ENCODE assay signal across 8 cellular contexts in the genomic region with DNA sequence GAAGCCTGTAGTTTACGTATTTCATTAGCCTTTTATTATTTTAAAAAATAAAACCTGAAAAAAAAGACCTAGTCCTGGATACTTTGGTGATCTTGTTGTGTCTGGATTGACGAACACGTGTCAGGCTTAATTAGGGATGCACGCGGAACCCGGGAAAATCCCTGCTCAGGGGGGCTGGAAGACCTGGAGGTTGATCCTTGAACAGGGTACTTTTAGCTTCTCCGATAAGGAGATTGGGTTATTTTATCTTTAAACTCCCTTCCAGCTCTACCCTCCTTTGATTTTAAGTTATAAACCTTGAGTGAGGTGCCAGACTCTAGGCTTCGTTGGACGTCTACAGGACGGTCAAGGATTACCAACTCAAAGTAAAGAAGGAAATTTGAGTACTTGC. TPM values are rescaled to one million over a fixed set of nuclear protein-coding genes. Genes with fewer than 3 reads are reported as not detected.
DNase-seq lines count a peak whose midpoint lies in the region; ATAC-seq, FAIRE-seq and TF ChIP-seq lines count a peak whose summit lies in the region.

No MANE protein-coding gene starts in this region.

- H3K4me2 ChIP-seq in A549 (peak overlapping the region; percentile 74), Karpas-422 (ENCODE audit: low read depth, low read length, poor library complexity, severe bottlenecking) (peak overlapping the region; percentile 83)

- H3K27me3 ChIP-seq in Karpas-422 (ENCODE audit: low read length), result no peaks in the 10 kb centered on the region

- ATAC-seq in A549, result peak; percentile 35 to 55; a peak in 5 of 6 replicates
- peak; percentile 8 for ATAC-seq in GM19452 (IDR thresholded peaks at IDR 0.05; ENCODE audit: unreplicated experiment)
- ATAC-seq in effector memory CD8-positive, alpha-beta T cell (replicated peaks), result peak; percentile 5

- H3K27ac ChIP-seq in A549, result peak overlapping the region; percentile 43 to 80
- H3K27ac ChIP-seq in Karpas-422 (ENCODE audit: low read length), result no peak overlapping the region

- no peak for FAIRE-seq in A549 (lab: Jason Lieb, UNC)

- H3K79me2 ChIP-seq in Karpas-422 (ENCODE audit: low read length), result peaks cover 27% of the 10 kb centered on the region

- H3K4me3 ChIP-seq in A549, result peak overlapping the region; percentile 87
- peak overlapping the region; percentile 81 for H3K4me3 ChIP-seq in Karpas-422 (ENCODE audit: low read length)

- no peaks in the 10 kb centered on the region for H3K36me3 Mint-ChIP-seq in effector memory CD8-positive, alpha-beta T cell (ENCODE audit: insufficient read depth)
- peaks cover 66% of the 10 kb centered on the region for H3K36me3 Mint-ChIP-seq in nephron progenitor cell (ENCODE audit: low read depth)

- peak overlapping the region; percentile 70 for H3K9ac ChIP-seq in Karpas-422 (ENCODE audit: low read length)

- H3K9me3 ChIP-seq in A549 (peaks cover under 1% of the 10 kb centered on the region; the same call in 1 of the 3 replicates), Karpas-422 (ENCODE audit: low read length) (no peaks in the 10 kb centered on the region)

- TF ChIP-seq POLR2A in A549 (IDR thresholded peaks at IDR 0.05; ENCODE audit: low read length), result no peak

- POLR2A ChIA-PET in A549 (lab: Yijun Ruan, JAX), result interaction anchor here (0.6 to 1.6 kb wide), 7 partner anchors 11 to 79 kb away, joined by 3 to 14 read pairs (median 5); a partner anchor contains a TSS

- 42% methylated on average over 10 of the region's 10 CpGs for WGBS in A549 (ENCODE audit: missing lambda C conversion rate)

- DNase-seq in A549 (ENCODE audit: low read depth in 1 of 2, low spot score in 1 of 2) (no peak), Karpas-422 (no peak), nephron progenitor cell (no peak), inferior parietal cortex (ENCODE audit: extremely low spot score) (no peak), OCI-M1 (lab: John Stamatoyannopoulos, UW) (no peak), head of caudate nucleus (no peak)
- DNase-seq in effector memory CD8-positive, alpha-beta T cell, result no peak

- intact Hi-C loops in head of caudate nucleus (cut with DNase I), result loop anchor here (10.0 kb wide), 1 partner anchor 81 kb away; a partner anchor contains a TSS

- H2AFZ ChIP-seq in Karpas-422 (ENCODE audit: low read length), result peak overlapping the region; percentile 90

- peaks cover 15% of the 10 kb centered on the region; the same call in 2 of the 3 replicates for H3K4me1 ChIP-seq in A549
- peaks cover 40% of the 10 kb centered on the region for H3K4me1 ChIP-seq in Karpas-422 (ENCODE audit: low read length)

- H3K27ac Mint-ChIP-seq in effector memory CD8-positive, alpha-beta T cell, result peak overlapping the region; percentile 63 to 92
- no peak overlapping the region for H3K27ac Mint-ChIP-seq in nephron progenitor cell

- peak overlapping the region; percentile 85 to 94 for H3K4me3 Mint-ChIP-seq in effector memory CD8-positive, alpha-beta T cell
- peak overlapping the region; percentile 95 for H3K4me3 Mint-ChIP-seq in nephron progenitor cell

- TF ChIP-seq EP300 in A549 (IDR thresholded peaks at IDR 0.05), result no peak

- TF ChIP-seq RAD21 in A549 (conservative IDR thresholded peaks at IDR 0.05 in 1 of 2, IDR thresholded peaks at IDR 0.05 in 1 of 2), result no peak

- H3K9me3 Mint-ChIP-seq in effector memory CD8-positive, alpha-beta T cell, result no peaks in the 10 kb centered on the region
- peaks cover 29% of the 10 kb centered on the region for H3K9me3 Mint-ChIP-seq in nephron progenitor cell

- H3K27me3 Mint-ChIP-seq in effector memory CD8-positive, alpha-beta T cell, result no peaks in the 10 kb centered on the region
- H3K27me3 Mint-ChIP-seq in nephron progenitor cell (ENCODE audit: low read depth, poor library complexity), result peaks cover 3% of the 10 kb centered on the region

- peaks cover 22 to 26% of the 10 kb centered on the region in 2 donors for H3K4me1 Mint-ChIP-seq in effector memory CD8-positive, alpha-beta T cell (ENCODE audit: low read depth in 2 of 2)
- peaks cover 25% of the 10 kb centered on the region for H3K4me1 Mint-ChIP-seq in nephron progenitor cell

- CTCF ChIA-PET in A549 (lab: Yijun Ruan, JAX), result interaction anchor here (0.7 to 2.3 kb wide), 8 partner anchors 8 to 228 kb away, joined by 3 to 8 read pairs (median 5); a partner anchor contains a TSS

- no peak for TF ChIP-seq CTCF in A549 (IDR thresholded peaks at IDR 0.05)
- TF ChIP-seq CTCF in nephron progenitor cell (IDR thresholded peaks at IDR 0.05), result no peak

- no peaks in the 10 kb centered on the region for H4K20me1 ChIP-seq in Karpas-422 (ENCODE audit: insufficient read depth, low read depth, low read length)

- no peaks in the 10 kb centered on the region for H3K9me2 ChIP-seq in Karpas-422 (replicated peaks; ENCODE audit: insufficient read depth, low read length)

- peaks cover 16% of the 10 kb centered on the region for H3K36me3 ChIP-seq in Karpas-422 (ENCODE audit: insufficient read depth, low read length)

TF ChIP-seq in A549, 52 proteins besides CTCF, POLR2A, EP300 and RAD21 (continues in another document):
- TF ChIP-seq, protein P1, sequence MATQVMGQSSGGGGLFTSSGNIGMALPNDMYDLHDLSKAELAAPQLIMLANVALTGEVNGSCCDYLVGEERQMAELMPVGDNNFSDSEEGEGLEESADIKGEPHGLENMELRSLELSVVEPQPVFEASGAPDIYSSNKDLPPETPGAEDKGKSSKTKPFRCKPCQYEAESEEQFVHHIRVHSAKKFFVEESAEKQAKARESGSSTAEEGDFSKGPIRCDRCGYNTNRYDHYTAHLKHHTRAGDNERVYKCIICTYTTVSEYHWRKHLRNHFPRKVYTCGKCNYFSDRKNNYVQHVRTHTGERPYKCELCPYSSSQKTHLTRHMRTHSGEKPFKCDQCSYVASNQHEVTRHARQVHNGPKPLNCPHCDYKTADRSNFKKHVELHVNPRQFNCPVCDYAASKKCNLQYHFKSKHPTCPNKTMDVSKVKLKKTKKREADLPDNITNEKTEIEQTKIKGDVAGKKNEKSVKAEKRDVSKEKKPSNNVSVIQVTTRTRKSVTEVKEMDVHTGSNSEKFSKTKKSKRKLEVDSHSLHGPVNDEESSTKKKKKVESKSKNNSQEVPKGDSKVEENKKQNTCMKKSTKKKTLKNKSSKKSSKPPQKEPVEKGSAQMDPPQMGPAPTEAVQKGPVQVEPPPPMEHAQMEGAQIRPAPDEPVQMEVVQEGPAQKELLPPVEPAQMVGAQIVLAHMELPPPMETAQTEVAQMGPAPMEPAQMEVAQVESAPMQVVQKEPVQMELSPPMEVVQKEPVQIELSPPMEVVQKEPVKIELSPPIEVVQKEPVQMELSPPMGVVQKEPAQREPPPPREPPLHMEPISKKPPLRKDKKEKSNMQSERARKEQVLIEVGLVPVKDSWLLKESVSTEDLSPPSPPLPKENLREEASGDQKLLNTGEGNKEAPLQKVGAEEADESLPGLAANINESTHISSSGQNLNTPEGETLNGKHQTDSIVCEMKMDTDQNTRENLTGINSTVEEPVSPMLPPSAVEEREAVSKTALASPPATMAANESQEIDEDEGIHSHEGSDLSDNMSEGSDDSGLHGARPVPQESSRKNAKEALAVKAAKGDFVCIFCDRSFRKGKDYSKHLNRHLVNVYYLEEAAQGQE (IDR thresholded peaks at IDR 0.05), result no peak
- TF ChIP-seq HEYL (CRISPR knock-in tag; IDR thresholded peaks at IDR 0.05) (no peak), NFE2L2 (conservative IDR thresholded peaks at IDR 0.05; ENCODE audit: low read length) (no peak), FOSL2 (IDR thresholded peaks at IDR 0.05) (no peak), FOSL2 (CRISPR knock-in tag; IDR thresholded peaks at IDR 0.05) (no peak), JUN (IDR thresholded peaks at IDR 0.05) (no peak), SREBF2 (IDR thresholded peaks at IDR 0.05) (no peak), KDM5A (IDR thresholded peaks at IDR 0.05) (no peak), GATA3 (IDR thresholded peaks at IDR 0.05; ENCODE audit: borderline replicate concordance) (no peak), CBX8 (IDR thresholded peaks at IDR 0.05) (no peak)
- TF ChIP-seq, protein P2, sequence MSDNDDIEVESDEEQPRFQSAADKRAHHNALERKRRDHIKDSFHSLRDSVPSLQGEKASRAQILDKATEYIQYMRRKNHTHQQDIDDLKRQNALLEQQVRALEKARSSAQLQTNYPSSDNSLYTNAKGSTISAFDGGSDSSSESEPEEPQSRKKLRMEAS (IDR thresholded peaks at IDR 0.05), result no peak
- TF ChIP-seq, protein P3, sequence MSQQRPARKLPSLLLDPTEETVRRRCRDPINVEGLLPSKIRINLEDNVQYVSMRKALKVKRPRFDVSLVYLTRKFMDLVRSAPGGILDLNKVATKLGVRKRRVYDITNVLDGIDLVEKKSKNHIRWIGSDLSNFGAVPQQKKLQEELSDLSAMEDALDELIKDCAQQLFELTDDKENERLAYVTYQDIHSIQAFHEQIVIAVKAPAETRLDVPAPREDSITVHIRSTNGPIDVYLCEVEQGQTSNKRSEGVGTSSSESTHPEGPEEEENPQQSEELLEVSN (IDR thresholded peaks at IDR 0.05; ENCODE audit: borderline replicate concordance, low read depth), result no peak
- TF ChIP-seq, protein P4, sequence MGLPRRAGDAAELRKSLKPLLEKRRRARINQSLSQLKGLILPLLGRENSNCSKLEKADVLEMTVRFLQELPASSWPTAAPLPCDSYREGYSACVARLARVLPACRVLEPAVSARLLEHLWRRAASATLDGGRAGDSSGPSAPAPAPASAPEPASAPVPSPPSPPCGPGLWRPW (IDR thresholded peaks at IDR 0.05), result no peak

RNA-seq across cellular contexts. Expression of a gene that starts 0.6 kb away (rescaled TPM):
- polyA plus RNA-seq in A549 (2011; rRNA removed), result 4.8 and 6.6 TPM in 2 replicates
- 4.1 and 4.9 TPM in 2 replicates for polyA plus RNA-seq in A549 (2012; cell fraction: cytosol; rRNA removed)
- polyA plus RNA-seq in A549 (2012; cell fraction: nucleus; rRNA removed), result 7.8 and 8.0 TPM in 2 replicates
- 5.4 to 6.2 TPM (median 5.5 TPM) in 3 replicates for polyA plus RNA-seq in A549 (2017; fragmentation: RNase III; extraction: RNeasy Plus Mini Kit Qiagen cat#74134 plus additional on column Dnase treatment)
- 5.2 and 5.7 TPM in 2 replicates for polyA minus RNA-seq in A549 (2011; rRNA and poly(A)+ RNA removed)
- 15.4 and 18.3 TPM in 2 replicates for total RNA-seq in Karpas-422 (2014; rRNA removed; shearing (Covaris generic); ENCODE audit: low replicate concordance)

RNA-seq across cellular contexts. Expression of a gene that starts 28.7 kb away (rescaled TPM):
- 22.6 and 24.8 TPM in 2 replicates for polyA plus RNA-seq in A549 (2011; rRNA removed)
- polyA plus RNA-seq in A549 (2012; cell fraction: cytosol; rRNA removed), result 7.3 and 8.3 TPM in 2 replicates
- 1.3 and 2.2 TPM in 2 replicates for polyA plus RNA-seq in A549 (2012; cell fraction: nucleus; rRNA removed)
- polyA plus RNA-seq in A549 (2017; fragmentation: RNase III; extraction: RNeasy Plus Mini Kit Qiagen cat#74134 plus additional on column Dnase treatment), result 8.7 to 12.0 TPM (median 9.1 TPM) in 3 replicates
- 2.1 and 2.3 TPM in 2 replicates for polyA minus RNA-seq in A549 (2011; rRNA and poly(A)+ RNA removed)
- 18.2 and 45.4 TPM in 2 replicates for total RNA-seq in Karpas-422 (2014; rRNA removed; shearing (Covaris generic); ENCODE audit: low replicate concordance)

RNA-seq across cellular contexts. Expression of a gene that starts 28.9 kb away (rescaled TPM):
- 9.5 and 10.7 TPM in 2 replicates for polyA plus RNA-seq in A549 (2011; rRNA removed)
- polyA plus RNA-seq in A549 (2012; cell fraction: cytosol; rRNA removed), result 2.9 and 3.7 TPM in 2 replicates
- polyA plus RNA-seq in A549 (2012; cell fraction: nucleus; rRNA removed), result 3.9 and 5.3 TPM in 2 replicates
- 5.0 to 6.6 TPM (median 5.4 TPM) in 3 replicates for polyA plus RNA-seq in A549 (2017; fragmentation: RNase III; extraction: RNeasy Plus Mini Kit Qiagen cat#74134 plus additional on column Dnase treatment)
- 6.5 and 7.7 TPM in 2 replicates for polyA minus RNA-seq in A549 (2011; rRNA and poly(A)+ RNA removed)
- 0.54 and 1.6 TPM in 2 replicates for total RNA-seq in Karpas-422 (2014; rRNA removed; shearing (Covaris generic); ENCODE audit: low replicate concordance)
